ENCODE assay signal across 8 cellular contexts in genomic region chr19:56403764-56404704, GRCh38. TPM values are rescaled to one million over a fixed set of nuclear protein-coding genes. Genes with fewer than 3 reads are reported as not detected.
DNase-seq lines count a peak whose midpoint lies in the region; ATAC-seq and TF ChIP-seq lines count a peak whose summit lies in the region.

ZNF583 (plus strand) TSS chr19:56404332; CDS start chr19:56407115, 2,783 bp downstream.

- ATAC-seq in GM21529 (IDR thresholded peaks at IDR 0.05; ENCODE audit: unreplicated experiment) (peak; percentile 86), natural killer cell (peak; percentile 57 to 87 (median 78))
- peak; percentile 87 to 90 for ATAC-seq in stimulated activated naive B cell treated with anti-CD40 and anti-IgM and Interleukin-4, amounts not matched to agents 10 μg/mL and 1 μg/mL and 100 μg/mL, for 72 hours (replicated peaks)

- intact Hi-C loops in natural killer cell (cut with micrococcal nuclease), result loop anchor here (1.0 to 10.0 kb wide), 3 partner anchors 11 to 1921 kb away; partner anchors contain the start of genes ZNF582, ZNF667 and ZSCAN22

- peaks cover 19 to 43% of the 10 kb centered on the region in 2 donors for H3K4me1 Mint-ChIP-seq in natural killer cell
- peaks cover 18 to 33% of the 10 kb centered on the region in 2 donors for H3K4me1 Mint-ChIP-seq in stimulated activated naive B cell treated with anti-CD40 and anti-IgM and Interleukin-4, amounts not matched to agents 10 μg/mL and 1 μg/mL and 100 μg/mL, for 72 hours

- H3K27me3 Mint-ChIP-seq in natural killer cell (ENCODE audit: low read depth in 2 of 2), result no peaks in the 10 kb centered on the region
- H3K27me3 Mint-ChIP-seq in stimulated activated naive B cell treated with anti-CD40 and anti-IgM and Interleukin-4, amounts not matched to agents 10 μg/mL and 1 μg/mL and 100 μg/mL, for 72 hours, result no peaks in the 10 kb centered on the region

- H3K4me3 Mint-ChIP-seq in natural killer cell, result peak within 1 kb of the TSS; percentile 92
- peak within 1 kb of the TSS; percentile 77 to 86 for H3K4me3 Mint-ChIP-seq in stimulated activated naive B cell treated with anti-CD40 and anti-IgM and Interleukin-4, amounts not matched to agents 10 μg/mL and 1 μg/mL and 100 μg/mL, for 72 hours

- H3K36me3 Mint-ChIP-seq in natural killer cell, result peaks cover 19% of the 10 kb centered on the region
- peaks cover 77 to 78% of the 10 kb centered on the region in 2 donors for H3K36me3 Mint-ChIP-seq in stimulated activated naive B cell treated with anti-CD40 and anti-IgM and Interleukin-4, amounts not matched to agents 10 μg/mL and 1 μg/mL and 100 μg/mL, for 72 hours

- H3K9me3 Mint-ChIP-seq in natural killer cell, result peaks cover 10 to 19% of the 10 kb centered on the region in 2 donors
- H3K9me3 Mint-ChIP-seq in stimulated activated naive B cell treated with anti-CD40 and anti-IgM and Interleukin-4, amounts not matched to agents 10 μg/mL and 1 μg/mL and 100 μg/mL, for 72 hours, result peaks cover 33 to 50% of the 10 kb centered on the region in 2 donors

- H3K4me3 ChIP-seq in Jurkat, Clone E6-1 (ENCODE audit: low read length), result peak within 1 kb of the TSS; percentile 87

- no peak for TF ChIP-seq CTCF in natural killer cell (IDR thresholded peaks at IDR 0.05)

- peak; percentile 75 for DNase-seq in DMS 273 treated with DMSO at 0.1 percent for 48 hours (lab: John Stamatoyannopoulos, UW)
- DNase-seq in Jurkat, Clone E6-1 (ENCODE audit: low read depth, low spot score), result peak; percentile 77
- DNase-seq in RKO (ENCODE audit: low spot score), result peak; percentile 92
- DNase-seq in activated T-helper 9 cell treated with anti-CD3 and anti-CD28 coated beads, Interleukin-2, amount 50 U/mL, for 16 hours (ENCODE audit: low read depth), result peak; percentile 87
- peak; percentile 97 for DNase-seq in fibroblast of peridontal ligament (ENCODE audit: extremely low read depth)
- peak; percentile 90 for DNase-seq in natural killer cell
- DNase-seq in stimulated activated naive B cell treated with anti-CD40 and anti-IgM and Interleukin-4, amounts not matched to agents 10 μg/mL and 1 μg/mL and 100 μg/mL, for 72 hours, result peak; percentile 94

- H3K27ac Mint-ChIP-seq in natural killer cell, result peak within 1 kb of the TSS; percentile 71 to 93
- H3K27ac Mint-ChIP-seq in stimulated activated naive B cell treated with anti-CD40 and anti-IgM and Interleukin-4, amounts not matched to agents 10 μg/mL and 1 μg/mL and 100 μg/mL, for 72 hours, result peak within 1 kb of the TSS; percentile 100

RNA-seq across cellular contexts. Expression of gene ZNF583, which starts in this region (rescaled TPM):
- 6.2 TPM for polyA plus RNA-seq in Jurkat, Clone E6-1 (2012; ENCODE audit: insufficient read depth, insufficient read length)
- 1 to 10 TPM; 2.7 to 5.1 (median 3.3) TPM for total RNA-seq in natural killer cell

Comparison
In these comparisons a context has a peak if more than half of its experiments do, and no peak if none do; other contexts are left out.
1. Peak in every context shown above with its lines: DNase-seq, ATAC-seq and H3K4me3 ChIP-seq.